1 cellular context compared by ENCODE assay signal in the genomic region with DNA sequence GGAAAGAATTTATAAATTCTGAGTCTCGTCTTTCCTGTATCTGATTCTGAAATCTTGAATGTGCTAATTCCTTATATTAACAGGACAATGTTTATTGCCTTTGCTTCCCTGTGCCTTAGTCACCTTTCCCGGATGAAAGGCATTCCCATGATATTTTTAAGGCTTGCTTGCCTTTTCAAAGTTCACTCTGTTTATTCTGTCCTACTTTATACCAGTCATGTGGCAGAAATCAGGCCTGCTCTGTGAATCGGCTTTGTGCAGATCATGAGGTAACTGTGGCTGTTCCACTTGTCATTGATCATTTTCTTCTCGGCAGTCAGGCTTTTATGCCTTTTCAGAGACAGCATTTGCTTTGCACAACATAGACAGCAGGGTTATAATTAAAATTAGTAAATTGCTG.
TF ChIP-seq lines count a peak whose summit lies in the region.

No MANE protein-coding gene starts in this region.

TF ChIP-seq in endothelial cell of umbilical vein, 7 proteins besides CTCF, POLR2A, EP300 and RAD21:
- TF ChIP-seq GATA2 (IDR thresholded peaks at IDR 0.05; ENCODE audit: insufficient read depth, insufficient read length, low read depth, low read length) = peak; percentile 43
- TF ChIP-seq FOS (IDR thresholded peaks at IDR 0.05; ENCODE audit: borderline replicate concordance, insufficient read depth, low read length) = no peak
